Comparison of ENCODE assay signal across 36 cellular contexts in the genomic region with DNA sequence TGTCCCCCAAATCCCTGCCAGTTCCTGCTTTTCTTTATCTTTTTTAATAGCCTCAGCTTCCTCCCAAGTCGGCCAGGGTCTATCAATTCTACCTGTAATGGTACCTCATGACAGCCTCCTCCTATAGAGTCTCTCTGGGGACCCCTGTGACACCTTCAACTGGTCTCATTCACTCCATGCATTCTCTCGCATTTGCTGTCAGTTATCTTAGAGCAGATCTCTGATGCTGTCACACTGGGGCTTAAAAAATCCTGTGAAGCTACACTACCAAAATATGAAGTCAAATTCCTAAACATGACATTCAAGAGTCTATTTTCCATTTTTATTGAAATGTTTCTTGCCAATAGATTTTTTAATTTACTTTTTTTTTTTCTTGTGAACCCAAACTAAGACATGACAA. TPM values are rescaled to one million over a fixed set of nuclear protein-coding genes. Genes with fewer than 3 reads are reported as not detected.
"Had no signal": no experiment of that assay in that cellular context is flagged by ENCODE, and none has a peak within 500 bp of the region (broad histone marks: within the 10 kb centered on the region; RNA-seq: fewer than 3 reads in every experiment).

No MANE protein-coding gene starts in this region.

- H3K27ac Mint-ChIP-seq: activated CD4-positive, alpha-beta memory T cell treated with anti-CD3 and anti-CD28 coated beads, Interleukin-2, amount 10 ng/mL, durations not matched to agents 7 days and 5 days; activated CD8-positive, alpha-beta memory T cell treated with anti-CD3 and anti-CD28 coated beads, Interleukin-2, amount 10 ng/mL, durations not matched to agents 7 days and 5 days; activated naive CD4-positive, alpha-beta T cell treated with anti-CD3 and anti-CD28 coated beads, Interleukin-2, amount 50 U/mL, for 24 hours; activated T-helper 2 cell treated with anti-CD3 and anti-CD28 coated beads, Interferon-gamma antibody, Interleukin-2, Interleukin-4, amounts not matched to agents 10 μg/mL and 5 μg/mL and 100 μg/mL, durations not matched to agents 14 hours and 24 hours and 36 hours had no signal

- H3K27me3 ChIP-seq: brain microvascular endothelial cell, cardiac muscle cell had no signal

- ATAC-seq: activated CD8-positive, alpha-beta memory T cell treated with anti-CD3 and anti-CD28 coated beads, Interleukin-2, amount 10 ng/mL, durations not matched to agents 7 days and 5 days had no signal

- H3K27ac ChIP-seq: brain microvascular endothelial cell, cardiac muscle cell, WERI-Rb-1 had no signal

- H3K36me3 ChIP-seq: brain microvascular endothelial cell had no signal

- H3K9me3 Mint-ChIP-seq: activated CD4-positive, alpha-beta memory T cell treated with anti-CD3 and anti-CD28 coated beads, Interleukin-2, amount 10 ng/mL, durations not matched to agents 7 days and 5 days; activated naive CD4-positive, alpha-beta T cell treated with anti-CD3 and anti-CD28 coated beads, Interleukin-2, amount 50 U/mL, for 24 hours; activated T-helper 2 cell treated with anti-CD3 and anti-CD28 coated beads, Interferon-gamma antibody, Interleukin-2, Interleukin-4, amounts not matched to agents 10 μg/mL and 5 μg/mL and 100 μg/mL, durations not matched to agents 14 hours and 24 hours and 36 hours had no signal

- H3K4me3 ChIP-seq: cardiac muscle cell had no signal

- DNase-seq: activated CD4-positive, alpha-beta memory T cell treated with anti-CD3 and anti-CD28 coated beads, Interleukin-2, amount 10 ng/mL, durations not matched to agents 7 days and 5 days; activated CD4-positive, alpha-beta T cell treated with anti-CD3 and anti-CD28 coated beads for 1 hour; activated CD4-positive, alpha-beta T cell treated with anti-CD3 and anti-CD28 coated beads for 48 hours; activated CD4-positive, CD25-positive, alpha-beta regulatory T cell; activated CD8-positive, alpha-beta memory T cell treated with anti-CD3 and anti-CD28 coated beads for 24 hours; activated CD8-positive, alpha-beta memory T cell treated with anti-CD3 and anti-CD28 coated beads, Interleukin-2, amount 10 ng/mL, durations not matched to agents 7 days and 5 days; activated CD8-positive, alpha-beta memory T cell treated with anti-CD3 and anti-CD28 coated beads, Interleukin-2, amount 50 U/mL, for 48 hours; activated gamma-delta T cell; activated naive CD4-positive, alpha-beta T cell treated with Interleukin-2 at 50 U/mL for 16 hours; amniotic stem cell; aorta; brain microvascular endothelial cell; cerebellar nuclear complex; Karpas-422; KBM-7; MM.1S; MV-4-11; NCI-H1092; NCI-H1436 treated with DMSO at 0.1 percent for 48 hours; NCI-H187; NCI-H2029 treated with DMSO at 0.1 percent for 48 hours; NCI-H2107; NCI-H2171; NCI-H510A; NCI-H526; NCI-H748 treated with DMSO at 0.1 percent for 48 hours; Right ventricle myocardium superior; SW 1271; T-helper 1 cell; T1000; WERI-Rb-1 had no signal

- H3K4me3 Mint-ChIP-seq: activated CD4-positive, alpha-beta memory T cell treated with anti-CD3 and anti-CD28 coated beads, Interleukin-2, amount 10 ng/mL, durations not matched to agents 7 days and 5 days; activated CD8-positive, alpha-beta memory T cell treated with anti-CD3 and anti-CD28 coated beads, Interleukin-2, amount 10 ng/mL, durations not matched to agents 7 days and 5 days; activated naive CD4-positive, alpha-beta T cell treated with anti-CD3 and anti-CD28 coated beads, Interleukin-2, amount 50 U/mL, for 24 hours had no signal

- H3K27me3 Mint-ChIP-seq: activated CD4-positive, alpha-beta memory T cell treated with anti-CD3 and anti-CD28 coated beads, Interleukin-2, amount 10 ng/mL, durations not matched to agents 7 days and 5 days; activated CD8-positive, alpha-beta memory T cell treated with anti-CD3 and anti-CD28 coated beads, Interleukin-2, amount 10 ng/mL, durations not matched to agents 7 days and 5 days; activated naive CD4-positive, alpha-beta T cell treated with anti-CD3 and anti-CD28 coated beads, Interleukin-2, amount 50 U/mL, for 24 hours had no signal

RNA-seq across cellular contexts. Expression of a gene that starts 46.2 kb away (rescaled TPM):
- total RNA-seq: activated CD4-positive, alpha-beta memory T cell treated with anti-CD3 and anti-CD28 coated beads, Interleukin-2, amount 10 ng/mL, durations not matched to agents 7 days and 5 days; activated CD8-positive, alpha-beta memory T cell treated with anti-CD3 and anti-CD28 coated beads, Interleukin-2, amount 10 ng/mL, durations not matched to agents 7 days and 5 days; activated T-helper 2 cell treated with anti-CD3 and anti-CD28 coated beads, Interferon-gamma antibody, Interleukin-2, Interleukin-4, amounts not matched to agents 10 μg/mL and 5 μg/mL and 100 μg/mL, durations not matched to agents 14 hours and 24 hours and 36 hours; aorta; OCI-LY7; T-helper 2 cell treated with Interferon-gamma antibody and Interleukin-4, amounts not matched to agents 100 ng/mL and 5 ng/mL, for 36 hours had no signal
